In genomic region chr11:88370782-88371181, GRCh38 we compare ENCODE assay signal across 1 cellular context.
TF ChIP-seq lines count a peak whose summit lies in the region.

No MANE protein-coding gene starts in this region.

TF ChIP-seq in GM12878, 131 proteins besides CTCF, POLR2A, EP300 and RAD21 (continued from another document):
- TF ChIP-seq NKRF (conservative IDR thresholded peaks at IDR 0.05) (no peak), ZBTB40 (IDR thresholded peaks at IDR 0.05; ENCODE audit: borderline replicate concordance) (no peak), PKNOX1 (IDR thresholded peaks at IDR 0.05) (no peak), SPI1 (IDR thresholded peaks at IDR 0.05; ENCODE audit: borderline replicate concordance, insufficient read depth, low read depth, low read length) (no peak), BACH1 (IDR thresholded peaks at IDR 0.05; ENCODE audit: borderline replicate concordance) (no peak), POLR2AphosphoS2 (IDR thresholded peaks at IDR 0.05; ENCODE audit: low read depth, low read length) (no peak), REST (IDR thresholded peaks at IDR 0.05; ENCODE audit: low read depth, low read length) (no peak), IRF5 (IDR thresholded peaks at IDR 0.05; ENCODE audit: borderline replicate concordance) (no peak)
